ENCODE assay signal across 27 cellular contexts in genomic region chr1:227742738-227743715, GRCh38. TPM values are rescaled to one million over a fixed set of nuclear protein-coding genes. Genes with fewer than 3 reads are reported as not detected.
DNase-seq lines count a peak whose midpoint lies in the region; ATAC-seq and TF ChIP-seq lines count a peak whose summit lies in the region.
"Had no signal": no experiment of that assay in that cellular context is flagged by ENCODE, and none has a peak within 500 bp of the region (broad histone marks: within the 10 kb centered on the region; RNA-seq: fewer than 3 reads in every experiment).

No MANE protein-coding gene starts in this region.

- peak overlapping the region in 1 of 11 experiments; percentile 49; a peak in 1 of 22 replicates for H3K9ac ChIP-seq in BLaER1 treated with 17β-estradiol and CSF1 and Interleukin-3, amounts not matched to agents 10 nM and 100 nM
- H3K9ac ChIP-seq in neuronal stem cell (ENCODE audit: low read depth, low read length, poor library complexity) = peak overlapping the region; percentile 54

- H3K27ac ChIP-seq in BLaER1 treated with 17β-estradiol and CSF1 and Interleukin-3, amounts not matched to agents 10 nM and 100 nM = no peak overlapping the region
- no peak overlapping the region for H3K27ac ChIP-seq in neuronal stem cell (replicated peaks; ENCODE audit: low read length)
- H3K27ac ChIP-seq: C4-2B, esophagus muscularis mucosa, HL-60 had no signal

- no peak for ATAC-seq in GM18517 (IDR thresholded peaks at IDR 0.05; ENCODE audit: unreplicated experiment)
- ATAC-seq in effector memory CD8-positive, alpha-beta T cell (replicated peaks) = no peak
- no peak for ATAC-seq in esophagus mucosa
- ATAC-seq: activated CD8-positive, alpha-beta memory T cell treated with anti-CD3 and anti-CD28 coated beads, Interleukin-2, amount 10 ng/mL, durations not matched to agents 7 days and 5 days; GM12878; left cardiac atrium had no signal

- H3K4me1 ChIP-seq in BLaER1 treated with 17β-estradiol and CSF1 and Interleukin-3, amounts not matched to agents 10 nM and 100 nM = peaks cover 30 to 66% (median 57%) of the 10 kb centered on the region in 10 experiments
- H3K4me1 ChIP-seq in neuronal stem cell (ENCODE audit: control insufficient read depth in 2 of 2, insufficient read depth in 1 of 2, low read depth in 1 of 2, low read length in 2 of 2) = no peaks in the 10 kb centered on the region
- H3K4me1 ChIP-seq: breast epithelium had no signal

- H4K91ac ChIP-seq in neuronal stem cell (ENCODE audit: low read depth, low read length, poor library complexity) = no peak overlapping the region

- no peak overlapping the region for H2AK5ac ChIP-seq in neuronal stem cell (ENCODE audit: low read depth, low read length)

- no peaks in the 10 kb centered on the region for H3K36me3 Mint-ChIP-seq in effector memory CD8-positive, alpha-beta T cell (ENCODE audit: insufficient read depth)

- H3K27ac Mint-ChIP-seq in effector memory CD8-positive, alpha-beta T cell = peak overlapping the region in 1 of 2 donors; percentile 75
- H3K27ac Mint-ChIP-seq: activated CD4-positive, alpha-beta T cell treated with anti-CD3 and anti-CD28 coated beads, Interleukin-2, amount 10 ng/mL, durations not matched to agents 7 days and 5 days; activated CD8-positive, alpha-beta memory T cell treated with anti-CD3 and anti-CD28 coated beads, Interleukin-2, amount 10 ng/mL, durations not matched to agents 7 days and 5 days; type B pancreatic cell had no signal

- no peak overlapping the region for H3K4ac ChIP-seq in neuronal stem cell (ENCODE audit: low read length)

- no peak overlapping the region for H3K18ac ChIP-seq in neuronal stem cell (ENCODE audit: low read length)

- no CpG with 5 or more reads among the region's 18 CpGs for WGBS in neuronal stem cell (ENCODE audit: extremely low coverage in 2 of 2, insufficient read length in 2 of 2, insufficient replicate concordance in 1 of 2), 2 donors

- no peak overlapping the region for H3K4me3 Mint-ChIP-seq in effector memory CD8-positive, alpha-beta T cell
- H3K4me3 Mint-ChIP-seq: activated CD4-positive, alpha-beta T cell treated with anti-CD3 and anti-CD28 coated beads, Interleukin-2, amount 10 ng/mL, durations not matched to agents 7 days and 5 days; activated CD8-positive, alpha-beta memory T cell treated with anti-CD3 and anti-CD28 coated beads, Interleukin-2, amount 10 ng/mL, durations not matched to agents 7 days and 5 days; type B pancreatic cell had no signal

- no peak overlapping the region for H3K14ac ChIP-seq in neuronal stem cell (ENCODE audit: low read length)

- TF ChIP-seq CTCF in GM12873 (IDR thresholded peaks at IDR 0.05; ENCODE audit: insufficient read depth, low read depth, low read length, missing control alignments) = peak; percentile 17
- TF ChIP-seq CTCF in cardiac fibroblast (IDR thresholded peaks at IDR 0.05; ENCODE audit: low read depth, low read length) = peak; percentile 12

- peaks cover 37% of the 10 kb centered on the region for H3K79me1 ChIP-seq in neuronal stem cell (ENCODE audit: low read depth, low read length)

- peaks cover 8 to 39% (median 18%) of the 10 kb centered on the region in 11 experiments; a peak in 21 of 22 replicates for H3K36me3 ChIP-seq in BLaER1 treated with 17β-estradiol and CSF1 and Interleukin-3, amounts not matched to agents 10 nM and 100 nM
- peaks cover 6 to 34% of the 10 kb centered on the region in 2 donors for H3K36me3 ChIP-seq in neuronal stem cell (replicated peaks in 1 of 2; ENCODE audit: control insufficient read depth in 2 of 2, insufficient read depth in 2 of 2, low read length in 2 of 2)
- H3K36me3 ChIP-seq: breast epithelium had no signal

- H2BK15ac ChIP-seq in neuronal stem cell (ENCODE audit: low read length) = no peak overlapping the region

- H2BK5ac ChIP-seq in neuronal stem cell (ENCODE audit: low read length) = no peak overlapping the region

- no peaks in the 10 kb centered on the region for H3K27me3 Mint-ChIP-seq in effector memory CD8-positive, alpha-beta T cell
- H3K27me3 Mint-ChIP-seq: activated CD4-positive, alpha-beta T cell treated with anti-CD3 and anti-CD28 coated beads, Interleukin-2, amount 10 ng/mL, durations not matched to agents 7 days and 5 days; activated CD8-positive, alpha-beta memory T cell treated with anti-CD3 and anti-CD28 coated beads, Interleukin-2, amount 10 ng/mL, durations not matched to agents 7 days and 5 days; type B pancreatic cell had no signal

- no peak overlapping the region for H4K8ac ChIP-seq in neuronal stem cell (ENCODE audit: low read depth, low read length)

- no peaks in the 10 kb centered on the region for H3K9me3 ChIP-seq in BLaER1 treated with 17β-estradiol and CSF1 and Interleukin-3, amounts not matched to agents 10 nM and 100 nM (replicated peaks in 1 of 11)
- no peaks in the 10 kb centered on the region for H3K9me3 ChIP-seq in neuronal stem cell (replicated peaks in 1 of 2; ENCODE audit: control insufficient read depth in 2 of 2, insufficient read depth in 1 of 2, low read depth in 1 of 2, low read length in 2 of 2)
- H3K9me3 ChIP-seq: breast epithelium, esophagus muscularis mucosa had no signal

- no peak overlapping the region for H3K23ac ChIP-seq in neuronal stem cell (ENCODE audit: low read depth, low read length, poor library complexity)

- no peak overlapping the region for H2BK12ac ChIP-seq in neuronal stem cell (ENCODE audit: low read length)

- H3K4me1 Mint-ChIP-seq in effector memory CD8-positive, alpha-beta T cell (ENCODE audit: low read depth in 2 of 2) = peaks cover 39 to 45% of the 10 kb centered on the region in 2 donors

- H3K4me3 ChIP-seq in BLaER1 treated with 17β-estradiol and CSF1 and Interleukin-3, amounts not matched to agents 10 nM and 100 nM = no peak overlapping the region
- H3K4me3 ChIP-seq in cardiac fibroblast (replicated peaks in 1 of 2; ENCODE audit: low read depth in 2 of 2, low read length in 2 of 2) = no peak overlapping the region
- no peak overlapping the region for H3K4me3 ChIP-seq in neuronal stem cell (ENCODE audit: low read length in 2 of 2)
- H3K4me3 ChIP-seq: breast epithelium, esophagus muscularis mucosa, GM12878 had no signal

- H4K20me1 ChIP-seq in BLaER1 treated with 17β-estradiol and CSF1 and Interleukin-3, amounts not matched to agents 10 nM and 100 nM = peaks cover 60 to 100% (median 94%) of the 10 kb centered on the region in 11 experiments; a peak in 21 of 22 replicates

- no peak overlapping the region for H2AFZ ChIP-seq in neuronal stem cell (ENCODE audit: low read length)

- H3K4me2 ChIP-seq in BLaER1 treated with 17β-estradiol and CSF1 and Interleukin-3, amounts not matched to agents 10 nM and 100 nM = peak overlapping the region in 10 of 11 experiments; percentile 70 to 95 (median 86); a peak in 18 of 22 replicates
- no peak overlapping the region for H3K4me2 ChIP-seq in neuronal stem cell (ENCODE audit: insufficient read depth, low read length, poor library complexity, severe bottlenecking)

- H2BK120ac ChIP-seq in neuronal stem cell (ENCODE audit: low read depth, low read length) = no peak overlapping the region

- no peaks in the 10 kb centered on the region for H3K9me3 Mint-ChIP-seq in effector memory CD8-positive, alpha-beta T cell
- H3K9me3 Mint-ChIP-seq: activated CD4-positive, alpha-beta T cell treated with anti-CD3 and anti-CD28 coated beads, Interleukin-2, amount 10 ng/mL, durations not matched to agents 7 days and 5 days; type B pancreatic cell had no signal

- DNase-seq in cardiac fibroblast (ENCODE audit: low read depth in 2 of 2) = no peak
- no peak for DNase-seq in neuronal stem cell (ENCODE audit: low spot score)
- DNase-seq in effector memory CD8-positive, alpha-beta T cell = no peak
- DNase-seq: activated CD4-positive, alpha-beta T cell treated with anti-CD3 and anti-CD28 coated beads, Interleukin-2, amount 10 ng/mL, durations not matched to agents 7 days and 5 days; activated CD8-positive, alpha-beta memory T cell treated with anti-CD3 and anti-CD28 coated beads, Interleukin-2, amount 10 ng/mL, durations not matched to agents 7 days and 5 days; activated naive CD4-positive, alpha-beta T cell treated with anti-CD3 and anti-CD28 coated beads, Interleukin-2, amount 50 U/mL, for 16 hours; activated T-cell treated with anti-CD3 and anti-CD28 coated beads, Interleukin-2, amount 50 U/mL, for 48 hours; amniotic stem cell; DND-41; foreskin melanocyte; left cardiac atrium; NCI-H2171; NCI-H510A treated with DMSO at 0.1 percent for 48 hours; SHP77; small intestine; stimulated activated CD8-positive, alpha-beta memory T cell treated with anti-CD3 and anti-CD28 coated beads, Interleukin-4, amount 100 ng/mL, for 48 hours; T-helper 9 cell had no signal

- no peaks in the 10 kb centered on the region for H3K27me3 ChIP-seq in BLaER1 treated with 17β-estradiol and CSF1 and Interleukin-3, amounts not matched to agents 10 nM and 100 nM
- no peaks in the 10 kb centered on the region for H3K27me3 ChIP-seq in neuronal stem cell (ENCODE audit: control insufficient read depth in 3 of 3, insufficient read depth in 3 of 3, low read depth in 1 of 3, low read length in 3 of 3)
- H3K27me3 ChIP-seq: breast epithelium, esophagus muscularis mucosa had no signal

RNA-seq across cellular contexts. Expression of gene SNAP47, which starts 7.8 kb away (rescaled TPM):
- 27.1 TPM for polyA plus RNA-seq in neuronal stem cell (2013, experiment 1 of 2)
- 25.3 TPM for polyA plus RNA-seq in neuronal stem cell (2013, experiment 2 of 2)
- 15.8 TPM for total RNA-seq in esophagus mucosa

RNA-seq across cellular contexts. Expression of gene JMJD4, which starts 7.9 kb away (rescaled TPM):
- 6.4 TPM for polyA plus RNA-seq in neuronal stem cell (2013, experiment 1 of 2)
- 5.6 TPM for polyA plus RNA-seq in neuronal stem cell (2013, experiment 2 of 2)
- total RNA-seq in esophagus mucosa = 10.2 TPM
